Comparison of ENCODE assay signal across 25 cellular contexts in the genomic region with DNA sequence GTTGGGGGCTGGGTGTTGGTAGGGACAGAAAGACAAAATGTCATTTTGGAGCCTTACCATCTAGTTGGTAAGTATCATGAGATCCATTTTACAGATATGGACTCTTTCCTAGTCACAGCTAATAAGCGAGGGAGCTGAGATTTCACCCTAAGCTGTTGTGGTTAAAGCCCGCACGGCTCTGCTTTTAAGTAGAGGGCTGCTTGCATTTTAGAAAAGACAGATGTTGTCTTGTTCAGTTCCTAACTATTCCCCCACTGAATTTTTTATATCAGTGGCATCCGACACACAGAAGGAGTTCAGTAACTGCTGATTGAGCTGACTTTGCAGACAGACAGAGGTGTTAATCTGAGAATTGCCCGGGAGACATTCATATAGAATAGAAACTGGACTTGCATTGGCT. TPM values are rescaled to one million over a fixed set of nuclear protein-coding genes. Genes with fewer than 3 reads are reported as not detected.
DNase-seq lines count a peak whose midpoint lies in the region; ATAC-seq and TF ChIP-seq lines count a peak whose summit lies in the region.
"Had no signal": no experiment of that assay in that cellular context is flagged by ENCODE, and none has a peak within 500 bp of the region (broad histone marks: within the 10 kb centered on the region; RNA-seq: fewer than 3 reads in every experiment).

No MANE protein-coding gene starts in this region.

- no peaks in the 10 kb centered on the region for H4K20me1 ChIP-seq in GM23338 (replicated peaks; ENCODE audit: insufficient read depth)
- H4K20me1 ChIP-seq in neural progenitor cell (ENCODE audit: low read depth): no peaks in the 10 kb centered on the region
- H4K20me1 ChIP-seq: BLaER1 had no signal

- H3F3A ChIP-seq in GM23338 (replicated peaks; ENCODE audit: low read depth) (peaks cover 6% of the 10 kb centered on the region; the same call in 1 of the 2 replicates), neural progenitor cell (ENCODE audit: low read depth) (peaks cover 35% of the 10 kb centered on the region)

- ATAC-seq in GM23338: no peak
- ATAC-seq in left cardiac atrium: no peak
- ATAC-seq: HepG2 had no signal

- H3K36me3 ChIP-seq in GM23338 (ENCODE audit: insufficient read depth): no peaks in the 10 kb centered on the region
- H3K36me3 ChIP-seq in neural progenitor cell: no peaks in the 10 kb centered on the region
- no peaks in the 10 kb centered on the region for H3K36me3 ChIP-seq in A673 (ENCODE audit: insufficient read depth, low read length, poor library complexity, severe bottlenecking)
- H3K36me3 ChIP-seq: BLaER1 had no signal

- no peak overlapping the region for H2AFZ ChIP-seq in GM23338
- H2AFZ ChIP-seq in neural progenitor cell (replicated peaks): no peak overlapping the region

- no peak overlapping the region for H3K4me3 Mint-ChIP-seq in GM23338
- H3K4me3 Mint-ChIP-seq in IgD-negative memory B cell: no peak overlapping the region
- no peak overlapping the region for H3K4me3 Mint-ChIP-seq in neural progenitor cell
- H3K4me3 Mint-ChIP-seq in osteocyte (ENCODE audit: unreplicated experiment): no peak overlapping the region
- H3K4me3 Mint-ChIP-seq: CD4-positive, alpha-beta T cell; HFFc6; T-helper 1 cell treated with Interleukin-12 subunit alpha and Interleukin-12 subunit beta and Interleukin-4 antibody, amounts not matched to agents 30 μg/mL and 1 μg/mL, for 36 hours had no signal

- POLR2A ChIA-PET in A673 (lab: Charles Lee; ENCODE audit: low non-redundant PET): no interaction called here

- no peaks in the 10 kb centered on the region for H3K9me2 ChIP-seq in GM23338 (ENCODE audit: insufficient read depth)

- no peak overlapping the region for H3K4me3 ChIP-seq in GM23338
- H3K4me3 ChIP-seq in neural progenitor cell: peak overlapping the region; percentile 15
- H3K4me3 ChIP-seq in A673 (ENCODE audit: low read depth, low read length, poor library complexity, severe bottlenecking): no peak overlapping the region
- H3K4me3 ChIP-seq: BLaER1 had no signal

- peaks cover 10% of the 10 kb centered on the region for H3K27me3 ChIP-seq in GM23338 (ENCODE audit: insufficient read depth)
- no peaks in the 10 kb centered on the region for H3K27me3 ChIP-seq in neural progenitor cell
- no peaks in the 10 kb centered on the region for H3K27me3 ChIP-seq in A673 (replicated peaks; ENCODE audit: insufficient read depth, low read depth, low read length, poor library complexity)

- DNase-seq in GM23338 (ENCODE audit: low spot score) (no peak), RPMI8226 (peak; percentile 56), neural progenitor cell (ENCODE audit: low spot score) (no peak), left cardiac atrium (no peak), A673 (ENCODE audit: low spot score) (no peak), NCI-H1417 treated with DMSO at 0.1 percent for 48 hours (lab: John Stamatoyannopoulos, UW) (no peak), osteocyte (ENCODE audit: extremely low spot score, unreplicated experiment) (no peak)
- DNase-seq: ACHN; CD4-positive, alpha-beta T cell; COR-L47; DMS153; EL; H7; HFFc6; KBM-7; NCI-H146; NCI-H2029; NCI-H446 treated with DMSO at 0.1 percent for 48 hours; NCI-H526 treated with DMSO at 0.1 percent for 48 hours; NK-92 treated with Interleukin-12 subunit alpha and Interleukin-12 subunit beta, amount 100 ng/mL, for 24 hours; Right ventricle myocardium superior had no signal

- peaks cover 38% of the 10 kb centered on the region for H3K4me1 Mint-ChIP-seq in GM23338
- H3K4me1 Mint-ChIP-seq in IgD-negative memory B cell: peaks cover 17 to 27% (median 19%) of the 10 kb centered on the region in 3 donors
- peaks cover 22% of the 10 kb centered on the region for H3K4me1 Mint-ChIP-seq in neural progenitor cell
- no peaks in the 10 kb centered on the region for H3K4me1 Mint-ChIP-seq in osteocyte (ENCODE audit: unreplicated experiment)

- no peak overlapping the region for H3K27ac ChIP-seq in GM23338 (ENCODE audit: low read depth)
- H3K27ac ChIP-seq in neural progenitor cell: peak overlapping the region; percentile 59
- no peak overlapping the region for H3K27ac ChIP-seq in A673 (ENCODE audit: low read depth, low read length, poor library complexity, severe bottlenecking)
- H3K27ac ChIP-seq: BLaER1 had no signal

- BruUV-seq in A673 (replicated peaks; lab: Mats Ljungman, UMichigan): no TSS peak

- H3K9me3 Mint-ChIP-seq in GM23338 (no peaks in the 10 kb centered on the region), IgD-negative memory B cell (no peaks in the 10 kb centered on the region), neural progenitor cell (no peaks in the 10 kb centered on the region), osteocyte (ENCODE audit: unreplicated experiment) (no peaks in the 10 kb centered on the region)
- H3K9me3 Mint-ChIP-seq: CD4-positive, alpha-beta T cell; HFFc6; T-helper 1 cell treated with Interleukin-12 subunit alpha and Interleukin-12 subunit beta and Interleukin-4 antibody, amounts not matched to agents 30 μg/mL and 1 μg/mL, for 36 hours had no signal

- no peaks in the 10 kb centered on the region for H3K9me3 ChIP-seq in neural progenitor cell (ENCODE audit: low read depth)
- H3K9me3 ChIP-seq in A673 (ENCODE audit: low read depth, low read length, poor library complexity, severe bottlenecking): no peaks in the 10 kb centered on the region
- H3K9me3 ChIP-seq: BLaER1 had no signal

- no peak overlapping the region for H3K9ac ChIP-seq in neural progenitor cell
- H3K9ac ChIP-seq: BLaER1 had no signal

- H3K79me2 ChIP-seq in GM23338 (replicated peaks; ENCODE audit: insufficient read depth): no peaks in the 10 kb centered on the region
- H3K79me2 ChIP-seq in neural progenitor cell (ENCODE audit: low read depth): no peaks in the 10 kb centered on the region

- H3K27ac Mint-ChIP-seq in GM23338 (no peak overlapping the region), IgD-negative memory B cell (peak overlapping the region in 2 of 3 donors; percentile 4 to 95), neural progenitor cell (no peak overlapping the region), osteocyte (ENCODE audit: unreplicated experiment) (no peak overlapping the region)
- H3K27ac Mint-ChIP-seq: CD4-positive, alpha-beta T cell; HFFc6; T-helper 1 cell treated with Interleukin-12 subunit alpha and Interleukin-12 subunit beta and Interleukin-4 antibody, amounts not matched to agents 30 μg/mL and 1 μg/mL, for 36 hours had no signal

- peak overlapping the region; percentile 57 for H3K4me2 ChIP-seq in GM23338
- H3K4me2 ChIP-seq in neural progenitor cell: peak overlapping the region; percentile 67
- H3K4me2 ChIP-seq: BLaER1 had no signal

- intact Hi-C loops in left cardiac atrium (cut with DNase I) (no loop called here), A673 (cut with micrococcal nuclease; ENCODE audit: unreplicated experiment) (no loop called here)

- H3K36me3 Mint-ChIP-seq in GM23338 (ENCODE audit: low read depth) (no peaks in the 10 kb centered on the region), IgD-negative memory B cell (no peaks in the 10 kb centered on the region), neural progenitor cell (no peaks in the 10 kb centered on the region), osteocyte (ENCODE audit: unreplicated experiment) (no peaks in the 10 kb centered on the region)

- H3K27me3 Mint-ChIP-seq in GM23338 (ENCODE audit: insufficient read depth, low read depth, poor library complexity) (peaks cover 5% of the 10 kb centered on the region), IgD-negative memory B cell (peaks cover 9% of the 10 kb centered on the region), neural progenitor cell (ENCODE audit: insufficient read depth, low read depth) (peaks cover 7% of the 10 kb centered on the region), osteocyte (ENCODE audit: unreplicated experiment) (peaks cover 6% of the 10 kb centered on the region)

- H3K4me1 ChIP-seq in GM23338 (ENCODE audit: insufficient read depth): peaks cover 46% of the 10 kb centered on the region
- H3K4me1 ChIP-seq in neural progenitor cell: peaks cover 37% of the 10 kb centered on the region
- H3K4me1 ChIP-seq in A673 (ENCODE audit: insufficient read depth, low read length, poor library complexity, severe bottlenecking): no peaks in the 10 kb centered on the region

- CTCF ChIA-PET in A673 (lab: Charles Lee): no interaction called here

- no peak for TF ChIP-seq CTCF in GM23338 (conservative IDR thresholded peaks at IDR 0.05; ENCODE audit: low read depth in 2 of 2)
- no peak for TF ChIP-seq CTCF in neural progenitor cell (IDR thresholded peaks at IDR 0.05)
- TF ChIP-seq CTCF in A673 (conservative IDR thresholded peaks at IDR 0.05; ENCODE audit: low read depth, low read length): no peak
- no peak for TF ChIP-seq CTCF in osteocyte (IDR thresholded peaks at IDR 0.05)

TF ChIP-seq in GM23338, 12 proteins besides CTCF, POLR2A, EP300 and RAD21:
- TF ChIP-seq ZNF331 (CRISPR knock-in tag; IDR thresholded peaks at IDR 0.05; ENCODE audit: low read depth) (no peak), JUNB (IDR thresholded peaks at IDR 0.05; ENCODE audit: unreplicated experiment) (no peak), EZH2 (IDR thresholded peaks at IDR 0.05; ENCODE audit: low read depth, unreplicated experiment) (no peak), EZH2phosphoT487 (IDR thresholded peaks at IDR 0.05; ENCODE audit: unreplicated experiment) (no peak), ZNF114 (CRISPR knock-in tag; IDR thresholded peaks at IDR 0.05) (no peak), POLR2AphosphoS5 (IDR thresholded peaks at IDR 0.05; ENCODE audit: low read depth) (no peak)

RNA-seq across cellular contexts. Expression of gene QPCT, which starts 3.7 kb away (rescaled TPM):
- total RNA-seq in GM23338 (2014; rRNA removed; shearing (Covaris generic)): 13.2 and 16.5 TPM in 2 replicates
- 12.1 and 13.2 TPM in 2 replicates for polyA plus RNA-seq in GM23338 (2016; fragmentation: Nextera tagmentation; extraction: Ambion mirVana)
- 1.8 TPM for polyA plus RNA-seq in IgD-negative memory B cell
- 0.19 TPM in 1 of 2 replicates, not detected in the other for total RNA-seq in neural progenitor cell (ENCODE audit: low replicate concordance)
- 1 to 10 TPM; 1.4 to 2.5 TPM for total RNA-seq in left cardiac atrium
- total RNA-seq in A673 (2021): 2.2 and 4.2 TPM in 2 replicates
- not detected in 2 replicates for total RNA-seq in osteocyte

RNA-seq across cellular contexts. Expression of gene PRKD3, which starts 23.5 kb away (rescaled TPM):
- 50.9 and 77.0 TPM in 2 replicates for total RNA-seq in GM23338 (2014; rRNA removed; shearing (Covaris generic))
- 58.9 and 59.7 TPM in 2 replicates for polyA plus RNA-seq in GM23338 (2016; fragmentation: Nextera tagmentation; extraction: Ambion mirVana)
- 51.2 TPM for polyA plus RNA-seq in IgD-negative memory B cell
- 59.1 and 95.9 TPM in 2 replicates for total RNA-seq in neural progenitor cell (ENCODE audit: low replicate concordance)
- 10 to 100 TPM; 15.9 to 21.0 TPM for total RNA-seq in left cardiac atrium
- 53.1 and 54.9 TPM in 2 replicates for total RNA-seq in A673 (2021)
- total RNA-seq in osteocyte: 50.1 and 54.7 TPM in 2 replicates

Comparison
In these comparisons a context has a peak if more than half of its experiments do, and no peak if none do; other contexts are left out.
1. H3K27ac Mint-ChIP-seq: peak in IgD-negative memory B cell (2 of 3); none in GM23338 (single experiment), neural progenitor cell (single experiment) and osteocyte (single experiment).